ENCODE assay signal across 17 cellular contexts in genomic region chr7:43385856-43386255, GRCh38.
DNase-seq lines count a peak whose midpoint lies in the region; ATAC-seq lines count a peak whose summit lies in the region.
"Had no signal": no experiment of that assay in that cellular context is flagged by ENCODE, and none has a peak within 500 bp of the region (broad histone marks: within the 10 kb centered on the region; RNA-seq: fewer than 3 reads in every experiment).

No MANE protein-coding gene starts in this region.

- peaks cover 13% of the 10 kb centered on the region for H3K27me3 Mint-ChIP-seq in activated T-helper 17 cell treated with anti-CD3 and anti-CD28 coated beads, Interleukin-2, amount 50 U/mL, for 72 hours
- H3K27me3 Mint-ChIP-seq: activated naive CD8-positive, alpha-beta T cell treated with anti-CD3 and anti-CD28 coated beads, Interleukin-2, amount 10 ng/mL, durations not matched to agents 7 days and 5 days had no signal

- H3K27ac Mint-ChIP-seq in activated T-helper 17 cell treated with anti-CD3 and anti-CD28 coated beads, Interleukin-2, amount 50 U/mL, for 72 hours: peak overlapping the region; percentile 11
- H3K27ac Mint-ChIP-seq: activated naive CD8-positive, alpha-beta T cell treated with anti-CD3 and anti-CD28 coated beads, Interleukin-2, amount 10 ng/mL, durations not matched to agents 7 days and 5 days; memory B cell; neural progenitor cell had no signal

- H3K36me3 Mint-ChIP-seq in activated T-helper 17 cell treated with anti-CD3 and anti-CD28 coated beads, Interleukin-2, amount 50 U/mL, for 72 hours (ENCODE audit: low read depth): no peaks in the 10 kb centered on the region
- H3K36me3 Mint-ChIP-seq: memory B cell, neural progenitor cell had no signal

- H3K9me3 Mint-ChIP-seq in activated T-helper 17 cell treated with anti-CD3 and anti-CD28 coated beads, Interleukin-2, amount 50 U/mL, for 72 hours: peaks cover 5% of the 10 kb centered on the region

- peak; percentile 77 for ATAC-seq in activated T-helper 17 cell treated with anti-CD3 and anti-CD28 coated beads, Interleukin-2, amount 50 U/mL, for 72 hours (replicated peaks)
- no peak for ATAC-seq in GM19328 (IDR thresholded peaks at IDR 0.05; ENCODE audit: unreplicated experiment)
- no peak for ATAC-seq in GM21825 (IDR thresholded peaks at IDR 0.05; ENCODE audit: unreplicated experiment)
- ATAC-seq: HCT116 had no signal

- peak; percentile 65 for DNase-seq in activated CD4-positive, alpha-beta T cell treated with anti-CD3 and anti-CD28 coated beads for 48 hours
- DNase-seq in activated CD4-positive, alpha-beta T cell treated with anti-CD3 and anti-CD28 coated beads for 4 hours: no peak
- DNase-seq in LHCN-M2 (ENCODE audit: low read depth) (peak; percentile 4), globus pallidus (ENCODE audit: low spot score) (no peak)
- peak; percentile 6 to 27 for DNase-seq in stimulated activated CD4-positive, alpha-beta T cell treated with anti-CD3 and anti-CD28 coated beads, Interleukin-2, amount 100 ng/mL, for 48 hours
- DNase-seq: activated CD4-positive, alpha-beta T cell treated with anti-CD3 and anti-CD28 coated beads, Interleukin-2, amount 50 U/mL, for 1 hour; activated naive CD8-positive, alpha-beta T cell treated with anti-CD3 and anti-CD28 coated beads, Interleukin-2, amount 10 ng/mL, durations not matched to agents 7 days and 5 days; Caco-2; NCI-H1092; sigmoid colon; testis had no signal

- H3K4me1 Mint-ChIP-seq in activated T-helper 17 cell treated with anti-CD3 and anti-CD28 coated beads, Interleukin-2, amount 50 U/mL, for 72 hours: peaks cover 6% of the 10 kb centered on the region
- H3K4me1 Mint-ChIP-seq: memory B cell had no signal

- H3K4me3 Mint-ChIP-seq in activated T-helper 17 cell treated with anti-CD3 and anti-CD28 coated beads, Interleukin-2, amount 50 U/mL, for 72 hours: no peak overlapping the region
- H3K4me3 Mint-ChIP-seq: activated naive CD8-positive, alpha-beta T cell treated with anti-CD3 and anti-CD28 coated beads, Interleukin-2, amount 10 ng/mL, durations not matched to agents 7 days and 5 days; memory B cell; neural progenitor cell had no signal

Comparison
In these comparisons a context has a peak if more than half of its experiments do, and no peak if none do; other contexts are left out.
1. DNase-seq: peak in activated CD4-positive, alpha-beta T cell treated with anti-CD3 and anti-CD28 coated beads for 48 hours (single experiment), LHCN-M2 (single experiment) and stimulated activated CD4-positive, alpha-beta T cell treated with anti-CD3 and anti-CD28 coated beads, Interleukin-2, amount 100 ng/mL, for 48 hours (2 of 2); none in activated CD4-positive, alpha-beta T cell treated with anti-CD3 and anti-CD28 coated beads for 4 hours (0 of 2) and globus pallidus (single experiment).